Comparison of ENCODE assay signal across 20 cellular contexts in the genomic region with DNA sequence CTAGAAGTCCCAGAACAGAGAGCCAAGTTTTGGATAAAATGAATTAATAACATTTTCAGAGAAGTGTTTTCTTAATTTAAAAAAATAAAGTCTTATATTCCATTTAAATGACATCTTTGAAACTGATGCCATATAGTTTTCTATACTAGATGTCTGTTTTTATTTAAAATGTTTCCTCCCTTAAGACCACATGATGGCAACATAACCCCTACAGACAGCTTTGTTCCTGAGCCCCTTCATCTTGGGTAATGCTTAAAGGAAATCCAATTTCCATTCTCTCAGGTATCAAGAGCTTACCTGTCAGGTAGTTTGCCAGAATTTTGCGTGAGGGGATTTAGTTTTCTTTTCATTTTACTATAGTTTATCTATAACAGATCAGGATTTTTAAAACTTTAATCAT.
DNase-seq lines count a peak whose midpoint lies in the region; TF ChIP-seq lines count a peak whose summit lies in the region.
"Had no signal": no experiment of that assay in that cellular context is flagged by ENCODE, and none has a peak within 500 bp of the region (broad histone marks: within the 10 kb centered on the region; RNA-seq: fewer than 3 reads in every experiment).

No MANE protein-coding gene starts in this region.

- no peak overlapping the region for H4K5ac ChIP-seq in H9 (ENCODE audit: insufficient read length, low read depth, low read length)

- no peak overlapping the region for H4K8ac ChIP-seq in H9 (replicated peaks; ENCODE audit: insufficient read length, low read depth, low read length)

- in situ Hi-C loops in astrocyte of the spinal cord (cut with HindIII; ENCODE audit: low sequenced_read_pairs): no loop called here

- H2BK12ac ChIP-seq in H9 (ENCODE audit: insufficient read length, low read depth, low read length): no peak overlapping the region

- no peaks in the 10 kb centered on the region for H3F3A ChIP-seq in neural progenitor cell (ENCODE audit: low read depth)

- H3K4me2 ChIP-seq in H9 (ENCODE audit: insufficient read depth, insufficient read length, low read length) (no peak overlapping the region), neural progenitor cell (no peak overlapping the region)

- H3K9ac ChIP-seq in H9 (ENCODE audit: extremely low read depth, insufficient read length, low read length): no peak overlapping the region
- no peak overlapping the region for H3K9ac ChIP-seq in neural progenitor cell

- no peaks in the 10 kb centered on the region for H3K36me3 ChIP-seq in neural progenitor cell
- H3K36me3 ChIP-seq: gastrocnemius medialis, left lung had no signal

- H2AFZ ChIP-seq in H9 (ENCODE audit: low read length) (no peak overlapping the region), neural progenitor cell (replicated peaks) (no peak overlapping the region)

- no peaks in the 10 kb centered on the region for H4K20me1 ChIP-seq in H9 (ENCODE audit: control insufficient read depth, insufficient read depth, insufficient read length)
- no peaks in the 10 kb centered on the region for H4K20me1 ChIP-seq in neural progenitor cell (ENCODE audit: low read depth)

- H3K27me3 Mint-ChIP-seq in H9 (ENCODE audit: low read depth): no peaks in the 10 kb centered on the region
- H3K27me3 Mint-ChIP-seq in neural progenitor cell (ENCODE audit: insufficient read depth, low read depth): peaks cover 2% of the 10 kb centered on the region
- H3K27me3 Mint-ChIP-seq: natural killer cell treated with Interleukin-12 subunit alpha and Interleukin-12 subunit beta and Interleukin-15 and Interleukin-18, amount 100 ng/mL, for 72 hours had no signal

- H2BK5ac ChIP-seq in H9 (ENCODE audit: insufficient read length, low read length): no peak overlapping the region

- H3K9me3 ChIP-seq in H9 (ENCODE audit: control insufficient read depth, low read depth, low read length) (no peaks in the 10 kb centered on the region), neural progenitor cell (ENCODE audit: low read depth) (no peaks in the 10 kb centered on the region)
- H3K9me3 ChIP-seq: gastrocnemius medialis, left lung, testis had no signal

- H3K18ac ChIP-seq in H9 (ENCODE audit: insufficient read length, low read depth, low read length): no peak overlapping the region

- H2AK5ac ChIP-seq in H9 (ENCODE audit: insufficient read length, low read length): no peak overlapping the region

- H3K4me3 Mint-ChIP-seq in H9: no peak overlapping the region
- H3K4me3 Mint-ChIP-seq in neural progenitor cell: no peak overlapping the region
- H3K4me3 Mint-ChIP-seq: activated T-cell treated with anti-CD3 and anti-CD28 coated beads, Interleukin-2, amount 50 U/mL, for 72 hours; CD8-positive, alpha-beta T cell; IgD-negative memory B cell; natural killer cell treated with Interleukin-12 subunit alpha and Interleukin-12 subunit beta and Interleukin-15 and Interleukin-18, amount 100 ng/mL, for 72 hours had no signal

- no peaks in the 10 kb centered on the region for H3K27me3 ChIP-seq in H9 (ENCODE audit: insufficient read depth, low read length)
- no peaks in the 10 kb centered on the region for H3K27me3 ChIP-seq in neural progenitor cell
- H3K27me3 ChIP-seq: gastrocnemius medialis, left lung, testis had no signal

- no peak overlapping the region for H2BK20ac ChIP-seq in H9 (ENCODE audit: low read depth, low read length, poor library complexity, severe bottlenecking)

- TF ChIP-seq CTCF in H9 (conservative IDR thresholded peaks at IDR 0.05) (peak; percentile 70), astrocyte of the spinal cord (IDR thresholded peaks at IDR 0.05; ENCODE audit: low read depth, low read length) (peak; percentile 8), neural progenitor cell (IDR thresholded peaks at IDR 0.05) (peak; percentile 43)

- no peaks in the 10 kb centered on the region for H3K79me1 ChIP-seq in H9 (ENCODE audit: insufficient read depth, low read depth, low read length, poor library complexity, severe bottlenecking)

- H3K23ac ChIP-seq in H9 (ENCODE audit: insufficient read length, low read depth, low read length): no peak overlapping the region

- intact Hi-C loops in posterior vena cava (cut with DNase I): no loop called here

- H4K91ac ChIP-seq in H9 (ENCODE audit: insufficient read length, low read depth, low read length): no peak overlapping the region

- H3K79me2 ChIP-seq in H9 (ENCODE audit: insufficient read depth, low read length) (no peaks in the 10 kb centered on the region), neural progenitor cell (ENCODE audit: low read depth) (no peaks in the 10 kb centered on the region)

- no peaks in the 10 kb centered on the region for H3K23me2 ChIP-seq in H9 (ENCODE audit: insufficient read length, low read depth, low read length, poor library complexity, severe bottlenecking)

- no peak overlapping the region for H3K27ac ChIP-seq in H9 (ENCODE audit: insufficient read length, low read depth, low read length)
- H3K27ac ChIP-seq in neural progenitor cell: no peak overlapping the region
- H3K27ac ChIP-seq: gastrocnemius medialis, left lung, skin epidermis, testis had no signal

- H3K4ac ChIP-seq in H9 (ENCODE audit: low read depth, low read length): no peak overlapping the region

- H3K4me3 ChIP-seq in astrocyte of the spinal cord (ENCODE audit: low read depth, low read length) (no peak overlapping the region), neural progenitor cell (no peak overlapping the region)
- H3K4me3 ChIP-seq: gastrocnemius medialis, left lung, skin epidermis, testis had no signal

- H2BK120ac ChIP-seq in H9 (ENCODE audit: low read depth, low read length, poor library complexity, severe bottlenecking): no peak overlapping the region

- DNase-seq in H9 (no peak), NCI-H2081 treated with DMSO at 0.1 percent for 48 hours (lab: John Stamatoyannopoulos, UW) (peak; percentile 3), astrocyte of the spinal cord (ENCODE audit: low read depth, low spot score) (no peak), neural progenitor cell (ENCODE audit: low spot score) (peak; percentile 31), NCI-H2227 (lab: John Stamatoyannopoulos, UW; ENCODE audit: unreplicated experiment) (no peak), NCI-H524 treated with DMSO at 0.1 percent for 48 hours (lab: John Stamatoyannopoulos, UW) (no peak), HCEC 1CT (no peak), posterior vena cava (ENCODE audit: low spot score) (no peak)
- DNase-seq: activated CD4-positive, alpha-beta T cell treated with anti-CD3 and anti-CD28 coated beads for 1 hour; activated T-cell treated with anti-CD3 and anti-CD28 coated beads, Interleukin-2, amount 50 U/mL, for 72 hours; amygdala; CD8-positive, alpha-beta T cell; gastrocnemius medialis; GOT3; left lung; NCI-H510A; testis had no signal

- H3K9me3 Mint-ChIP-seq in H9 (peaks cover 19 to 26% of the 10 kb centered on the region in 2 experiments), neural progenitor cell (peaks cover 19% of the 10 kb centered on the region)

- H3K4me1 Mint-ChIP-seq in H9 (peaks cover 4 to 6% of the 10 kb centered on the region in 2 experiments), neural progenitor cell (no peaks in the 10 kb centered on the region)
- H3K4me1 Mint-ChIP-seq: IgD-negative memory B cell had no signal

- no peak overlapping the region for H3K27ac Mint-ChIP-seq in H9
- H3K27ac Mint-ChIP-seq in neural progenitor cell: no peak overlapping the region
- H3K27ac Mint-ChIP-seq: activated T-cell treated with anti-CD3 and anti-CD28 coated beads, Interleukin-2, amount 50 U/mL, for 72 hours; CD8-positive, alpha-beta T cell; IgD-negative memory B cell; natural killer cell treated with Interleukin-12 subunit alpha and Interleukin-12 subunit beta and Interleukin-15 and Interleukin-18, amount 100 ng/mL, for 72 hours had no signal

- no peak overlapping the region for H2BK15ac ChIP-seq in H9 (ENCODE audit: low read depth, low read length)

- WGBS in H9 (ENCODE audit: extremely low coverage, insufficient read length, low lambda C conversion rate): no CpG with 5 or more reads among the region's 1 CpG

- H3T11ph ChIP-seq in H9 (ENCODE audit: low read length): no peak overlapping the region

- H3K56ac ChIP-seq in H9 (ENCODE audit: insufficient read length, low read depth, low read length): no peak overlapping the region

- H3K14ac ChIP-seq in H9 (ENCODE audit: insufficient read depth, low read length): no peak overlapping the region

- H3K36me3 Mint-ChIP-seq in H9 (ENCODE audit: insufficient read depth in 1 of 3, low read depth in 3 of 3) (peaks cover 9 to 27% (median 17%) of the 10 kb centered on the region in 3 experiments), neural progenitor cell (peaks cover 3% of the 10 kb centered on the region)
- H3K36me3 Mint-ChIP-seq: CD8-positive, alpha-beta T cell; IgD-negative memory B cell; natural killer cell treated with Interleukin-12 subunit alpha and Interleukin-12 subunit beta and Interleukin-15 and Interleukin-18, amount 100 ng/mL, for 72 hours had no signal

- H3K4me1 ChIP-seq in H9 (ENCODE audit: insufficient read depth, low read length) (no peaks in the 10 kb centered on the region), neural progenitor cell (no peaks in the 10 kb centered on the region)
- H3K4me1 ChIP-seq: gastrocnemius medialis, left lung, testis had no signal

Comparison
In these comparisons a context has a peak if more than half of its experiments do, and no peak if none do; other contexts are left out.
1. DNase-seq: peak in NCI-H2081 treated with DMSO at 0.1 percent for 48 hours (single experiment) and neural progenitor cell (single experiment); none in H9 (single experiment), astrocyte of the spinal cord (single experiment), NCI-H2227 (single experiment), NCI-H524 treated with DMSO at 0.1 percent for 48 hours (single experiment), HCEC 1CT (single experiment) and posterior vena cava (single experiment).
2. CTCF ChIP-seq: peak in every context shown above with its lines; median percentile 70 in H9; 43 in neural progenitor cell; 8 in astrocyte of the spinal cord.